ENCODE assay signal across 13 cellular contexts in the genomic region with DNA sequence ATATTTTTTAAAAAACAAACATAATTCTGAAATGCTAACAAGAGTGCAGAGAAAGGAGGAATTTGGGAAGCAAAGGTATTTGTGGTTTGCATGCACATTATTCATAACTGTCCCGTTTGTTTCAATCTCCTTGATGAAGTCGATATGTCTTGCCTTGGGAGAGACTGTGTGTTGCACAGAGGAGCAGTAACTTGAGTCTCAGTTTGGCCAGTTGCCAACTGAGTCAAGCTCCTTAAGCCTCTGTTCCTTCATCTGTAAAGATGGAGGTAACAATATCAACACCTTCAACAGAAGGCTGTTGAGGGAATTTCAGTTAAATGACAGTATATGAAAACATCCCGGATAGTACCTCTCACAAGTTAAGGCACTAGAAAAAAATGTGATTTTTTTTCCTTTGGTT.
DNase-seq lines count a peak whose midpoint lies in the region; ATAC-seq and TF ChIP-seq lines count a peak whose summit lies in the region.
"Had no signal": no experiment of that assay in that cellular context is flagged by ENCODE, and none has a peak within 500 bp of the region (broad histone marks: within the 10 kb centered on the region; RNA-seq: fewer than 3 reads in every experiment).

No MANE protein-coding gene starts in this region.

- H3K4me3 ChIP-seq in breast epithelium: no peak overlapping the region
- no peak overlapping the region for H3K4me3 ChIP-seq in RWPE2 (ENCODE audit: severe bottlenecking)
- no peak overlapping the region for H3K4me3 ChIP-seq in fibroblast of mammary gland (ENCODE audit: control insufficient read depth, low read depth, low read length)
- H3K4me3 ChIP-seq in upper lobe of right lung: no peak overlapping the region
- H3K4me3 ChIP-seq: neural progenitor cell had no signal

- in situ Hi-C loops in KBM-7 (cut with MboI; ENCODE audit: low pct_unique_long_range_greater_than_20kb, low sequenced_read_pairs): no loop called here

- no peak overlapping the region for H3K27ac ChIP-seq in breast epithelium
- no peak overlapping the region for H3K27ac ChIP-seq in RWPE2 (ENCODE audit: poor library complexity, severe bottlenecking)
- no peak overlapping the region for H3K27ac ChIP-seq in upper lobe of right lung
- H3K27ac ChIP-seq: neural progenitor cell had no signal

- intact Hi-C loops in MCF 10A (cut with micrococcal nuclease): no loop called here
- intact Hi-C loops in breast epithelium (cut with DNase I; ENCODE audit: low total_unique reads): no loop called here
- intact Hi-C loops in upper lobe of right lung (cut with DNase I): no loop called here

- no TSS peak for BruUV-seq in MCF 10A (replicated peaks; lab: Mats Ljungman, UMichigan)

- H3K9me3 Mint-ChIP-seq in MCF 10A (ENCODE audit: unreplicated experiment): peaks cover 8% of the 10 kb centered on the region
- H3K9me3 Mint-ChIP-seq: neural progenitor cell had no signal

- H3K36me3 Mint-ChIP-seq in MCF 10A (ENCODE audit: insufficient read depth, unreplicated experiment): no peaks in the 10 kb centered on the region
- H3K36me3 Mint-ChIP-seq: neural progenitor cell had no signal

- H3K27me3 ChIP-seq in breast epithelium (no peaks in the 10 kb centered on the region), RWPE2 (ENCODE audit: insufficient read depth, poor library complexity, severe bottlenecking) (no peaks in the 10 kb centered on the region), upper lobe of right lung (no peaks in the 10 kb centered on the region)
- H3K27me3 ChIP-seq: neural progenitor cell had no signal

- TF ChIP-seq CTCF in MCF 10A (IDR thresholded peaks at IDR 0.05; ENCODE audit: unreplicated experiment): no peak
- no peak for TF ChIP-seq CTCF in breast epithelium (IDR thresholded peaks at IDR 0.05)
- no peak for TF ChIP-seq CTCF in RWPE2 (IDR thresholded peaks at IDR 0.05; ENCODE audit: poor library complexity, severe bottlenecking)
- TF ChIP-seq CTCF in fibroblast of mammary gland (conservative IDR thresholded peaks at IDR 0.05; ENCODE audit: control insufficient read depth, insufficient read depth, low read depth, low read length): no peak
- TF ChIP-seq CTCF in upper lobe of right lung (IDR thresholded peaks at IDR 0.05): no peak

- no peaks in the 10 kb centered on the region for H3K4me1 ChIP-seq in breast epithelium
- H3K4me1 ChIP-seq in RWPE2 (ENCODE audit: insufficient read depth, poor library complexity, severe bottlenecking): peaks cover 7% of the 10 kb centered on the region
- H3K4me1 ChIP-seq in upper lobe of right lung: no peaks in the 10 kb centered on the region
- H3K4me1 ChIP-seq: neural progenitor cell had no signal

- H3K27me3 Mint-ChIP-seq in MCF 10A (ENCODE audit: insufficient read depth, unreplicated experiment): no peaks in the 10 kb centered on the region

- no peak overlapping the region for H3K4me3 Mint-ChIP-seq in MCF 10A (ENCODE audit: unreplicated experiment)
- H3K4me3 Mint-ChIP-seq: neural progenitor cell had no signal

- TF ChIP-seq POLR2A in breast epithelium (IDR thresholded peaks at IDR 0.05): no peak

- H3K36me3 ChIP-seq in breast epithelium (no peaks in the 10 kb centered on the region), RWPE2 (ENCODE audit: low read depth) (no peaks in the 10 kb centered on the region), upper lobe of right lung (no peaks in the 10 kb centered on the region)
- H3K36me3 ChIP-seq: neural progenitor cell had no signal

- H3K9me3 ChIP-seq in breast epithelium (no peaks in the 10 kb centered on the region), RWPE2 (ENCODE audit: severe bottlenecking) (no peaks in the 10 kb centered on the region), upper lobe of right lung (no peaks in the 10 kb centered on the region)

- POLR2A ChIA-PET in MCF 10A (lab: Yijun Ruan, JAX): no interaction called here

- ATAC-seq in RWPE2 (ENCODE audit: low read depth) (peak; percentile 93), upper lobe of right lung (no peak)

- CTCF ChIA-PET in MCF 10A (lab: Yijun Ruan, JAX): interaction anchor here (0.8 kb wide), 1 partner anchor 304 kb away, joined by 3 read pairs; no protein-coding TSS in a partner anchor

- no peaks in the 10 kb centered on the region for H3K4me1 Mint-ChIP-seq in MCF 10A (ENCODE audit: insufficient read depth, unreplicated experiment)
- H3K4me1 Mint-ChIP-seq: neural progenitor cell had no signal

- H3K27ac Mint-ChIP-seq in MCF 10A (ENCODE audit: low read depth, unreplicated experiment): no peak overlapping the region
- H3K27ac Mint-ChIP-seq: neural progenitor cell had no signal

- DNase-seq in MCF 10A (ENCODE audit: unreplicated experiment) (peak; percentile 71), breast epithelium (ENCODE audit: low spot score in 2 of 2) (no peak), RWPE2 (ENCODE audit: low spot score) (no peak), fibroblast of mammary gland (ENCODE audit: low read depth) (peak; percentile 81), NCI-H526 (lab: John Stamatoyannopoulos, UW) (no peak), upper lobe of right lung (no peak), KBM-7 (no peak), putamen (ENCODE audit: low spot score) (no peak)
- DNase-seq: activated CD8-positive, alpha-beta memory T cell treated with anti-CD3 and anti-CD28 coated beads for 24 hours; AML-193; GF-D8; stimulated activated naive CD4-positive, alpha-beta T cell treated with Interleukin-2 at 50 U/mL for 16 hours had no signal

Comparison
In these comparisons a context has a peak if more than half of its experiments do, and no peak if none do; other contexts are left out.
1. DNase-seq: peak in MCF 10A (single experiment) and fibroblast of mammary gland (single experiment); none in breast epithelium (0 of 2), RWPE2 (single experiment), NCI-H526 (0 of 2), upper lobe of right lung (single experiment), KBM-7 (single experiment) and putamen (single experiment).